Comparison of ENCODE assay signal across 21 cellular contexts in the genomic region with DNA sequence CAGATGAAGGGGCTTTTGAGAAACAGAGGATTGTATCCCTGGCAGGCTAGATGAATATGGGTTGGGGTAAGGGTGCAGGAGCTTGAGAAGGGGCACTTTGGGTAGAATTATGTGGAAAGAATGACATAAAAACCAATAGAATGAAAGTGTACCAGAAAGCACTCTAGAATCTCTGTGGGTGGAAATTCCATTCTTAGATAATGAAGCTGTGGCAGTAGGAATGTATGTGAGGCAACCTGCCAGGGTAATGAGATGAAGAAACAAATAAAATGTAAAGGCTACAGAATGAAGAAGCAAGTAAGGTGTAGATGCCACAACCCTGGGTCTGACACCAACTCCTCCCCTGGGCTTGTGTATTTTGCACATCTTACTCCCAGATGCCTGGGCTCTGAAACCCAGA. TPM values are rescaled to one million over a fixed set of nuclear protein-coding genes. Genes with fewer than 3 reads are reported as not detected.
DNase-seq lines count a peak whose midpoint lies in the region; ATAC-seq and TF ChIP-seq lines count a peak whose summit lies in the region.
"Had no signal": no experiment of that assay in that cellular context is flagged by ENCODE, and none has a peak within 500 bp of the region (broad histone marks: within the 10 kb centered on the region; RNA-seq: fewer than 3 reads in every experiment).

No MANE protein-coding gene starts in this region.

- no peaks in the 10 kb centered on the region for H3K79me2 ChIP-seq in hepatocyte

- intact Hi-C loops in MCF 10A (cut with micrococcal nuclease) (no loop called here), breast epithelium (cut with DNase I; ENCODE audit: low total_unique reads) (no loop called here)
- intact Hi-C loops in activated T-helper 1 cell treated with anti-CD3 and anti-CD28 coated beads, Interleukin-12 subunit alpha, Interleukin-12 subunit beta, Interleukin-2, Interleukin-4 antibody, amounts not matched to agents 30 ng/mL and 10 ng/mL and 1 ng/mL, durations not matched to agents 14 hours and 24 hours and 36 hours (cut with micrococcal nuclease): no loop called here

- no peaks in the 10 kb centered on the region for H3K4me1 ChIP-seq in breast epithelium
- peaks cover 26% of the 10 kb centered on the region for H3K4me1 ChIP-seq in hepatocyte (ENCODE audit: insufficient read depth)

- H3K9me3 ChIP-seq in breast epithelium: no peaks in the 10 kb centered on the region
- no peaks in the 10 kb centered on the region for H3K9me3 ChIP-seq in hepatocyte (ENCODE audit: low read depth)
- H3K9me3 ChIP-seq: A549, body of pancreas, left lung, spleen had no signal

- POLR2A ChIA-PET in MCF 10A (lab: Yijun Ruan, JAX): interaction anchor here (1.5 kb wide), 1 partner anchor 10 kb away, joined by 5 read pairs; no protein-coding TSS in a partner anchor

- no peaks in the 10 kb centered on the region for H3K9me3 Mint-ChIP-seq in MCF 10A (ENCODE audit: unreplicated experiment)
- H3K9me3 Mint-ChIP-seq in activated T-helper 1 cell treated with anti-CD3 and anti-CD28 coated beads, Interleukin-12 subunit alpha, Interleukin-12 subunit beta, Interleukin-2, Interleukin-4 antibody, amounts not matched to agents 30 ng/mL and 10 ng/mL and 1 ng/mL, durations not matched to agents 14 hours and 24 hours and 36 hours: no peaks in the 10 kb centered on the region
- H3K9me3 Mint-ChIP-seq: CD8-positive, alpha-beta memory T cell; stimulated activated effector memory CD8-positive, alpha-beta T cell treated with anti-CD3 and anti-CD28 coated beads, Interleukin-12 subunit alpha, Interleukin-12 subunit beta, amount 100 ng/mL, for 72 hours had no signal

- no peak overlapping the region for H3K27ac Mint-ChIP-seq in MCF 10A (ENCODE audit: low read depth, unreplicated experiment)
- H3K27ac Mint-ChIP-seq in activated T-helper 1 cell treated with anti-CD3 and anti-CD28 coated beads, Interleukin-12 subunit alpha, Interleukin-12 subunit beta, Interleukin-2, Interleukin-4 antibody, amounts not matched to agents 30 ng/mL and 10 ng/mL and 1 ng/mL, durations not matched to agents 14 hours and 24 hours and 36 hours: no peak overlapping the region
- H3K27ac Mint-ChIP-seq: activated CD8-positive, alpha-beta T cell treated with anti-CD3 and anti-CD28 coated beads, Interleukin-2, amount 10 ng/mL, durations not matched to agents 7 days and 5 days; stimulated activated effector memory CD8-positive, alpha-beta T cell treated with anti-CD3 and anti-CD28 coated beads, Interleukin-12 subunit alpha, Interleukin-12 subunit beta, amount 100 ng/mL, for 72 hours had no signal

- H3K36me3 ChIP-seq in breast epithelium: no peaks in the 10 kb centered on the region
- H3K36me3 ChIP-seq in hepatocyte (replicated peaks; ENCODE audit: insufficient read depth, low read depth): no peaks in the 10 kb centered on the region
- H3K36me3 ChIP-seq: left lung, spleen had no signal

- peak; percentile 29 for DNase-seq in MCF 10A (ENCODE audit: unreplicated experiment)
- no peak for DNase-seq in breast epithelium (ENCODE audit: low spot score in 2 of 2)
- peak; percentile 74 for DNase-seq in astrocyte of the spinal cord (ENCODE audit: low read depth, low spot score)
- no peak for DNase-seq in hepatocyte (ENCODE audit: low spot score)
- no peak for DNase-seq in activated T-helper 1 cell treated with anti-CD3 and anti-CD28 coated beads, Interleukin-12 subunit alpha, Interleukin-12 subunit beta, Interleukin-2, Interleukin-4 antibody, amounts not matched to agents 30 ng/mL and 10 ng/mL and 1 ng/mL, durations not matched to agents 14 hours and 24 hours and 36 hours (ENCODE audit: low spot score)
- DNase-seq: activated CD8-positive, alpha-beta T cell treated with anti-CD3 and anti-CD28 coated beads, Interleukin-2, amount 10 ng/mL, durations not matched to agents 7 days and 5 days; body of pancreas; CD8-positive, alpha-beta memory T cell; KG1; left lung; NCI-H1092 treated with DMSO at 0.1 percent for 48 hours; NCI-H2171 treated with DMSO at 0.1 percent for 48 hours; spleen had no signal

- no peak overlapping the region for H3K4me2 ChIP-seq in hepatocyte
- H3K4me2 ChIP-seq: A549 had no signal

- in situ Hi-C loops in astrocyte of the spinal cord (cut with HindIII; ENCODE audit: low sequenced_read_pairs): no loop called here

- H3K36me3 Mint-ChIP-seq in MCF 10A (ENCODE audit: insufficient read depth, unreplicated experiment): no peaks in the 10 kb centered on the region
- no peaks in the 10 kb centered on the region for H3K36me3 Mint-ChIP-seq in activated T-helper 1 cell treated with anti-CD3 and anti-CD28 coated beads, Interleukin-12 subunit alpha, Interleukin-12 subunit beta, Interleukin-2, Interleukin-4 antibody, amounts not matched to agents 30 ng/mL and 10 ng/mL and 1 ng/mL, durations not matched to agents 14 hours and 24 hours and 36 hours (ENCODE audit: low read depth)
- H3K36me3 Mint-ChIP-seq: CD8-positive, alpha-beta memory T cell had no signal

- H2AFZ ChIP-seq in hepatocyte: no peak overlapping the region

- no peaks in the 10 kb centered on the region for H3K27me3 ChIP-seq in breast epithelium
- no peaks in the 10 kb centered on the region for H3K27me3 ChIP-seq in hepatocyte
- H3K27me3 ChIP-seq: body of pancreas, left lung, spleen had no signal

- peaks cover 27% of the 10 kb centered on the region for H3K4me1 Mint-ChIP-seq in MCF 10A (ENCODE audit: insufficient read depth, unreplicated experiment)
- peaks cover 15% of the 10 kb centered on the region for H3K4me1 Mint-ChIP-seq in activated T-helper 1 cell treated with anti-CD3 and anti-CD28 coated beads, Interleukin-12 subunit alpha, Interleukin-12 subunit beta, Interleukin-2, Interleukin-4 antibody, amounts not matched to agents 30 ng/mL and 10 ng/mL and 1 ng/mL, durations not matched to agents 14 hours and 24 hours and 36 hours (ENCODE audit: low read depth)

- BruUV-seq in MCF 10A (replicated peaks; lab: Mats Ljungman, UMichigan): no TSS peak

- H3K27ac ChIP-seq in breast epithelium: no peak overlapping the region
- H3K27ac ChIP-seq in hepatocyte: peak overlapping the region; percentile 29
- H3K27ac ChIP-seq: A549, body of pancreas, left lung, RWPE1, spleen had no signal

- no peak overlapping the region for H3K4me3 Mint-ChIP-seq in MCF 10A (ENCODE audit: unreplicated experiment)
- no peak overlapping the region for H3K4me3 Mint-ChIP-seq in activated T-helper 1 cell treated with anti-CD3 and anti-CD28 coated beads, Interleukin-12 subunit alpha, Interleukin-12 subunit beta, Interleukin-2, Interleukin-4 antibody, amounts not matched to agents 30 ng/mL and 10 ng/mL and 1 ng/mL, durations not matched to agents 14 hours and 24 hours and 36 hours
- H3K4me3 Mint-ChIP-seq: activated CD8-positive, alpha-beta T cell treated with anti-CD3 and anti-CD28 coated beads, Interleukin-2, amount 10 ng/mL, durations not matched to agents 7 days and 5 days; CD8-positive, alpha-beta memory T cell; stimulated activated effector memory CD8-positive, alpha-beta T cell treated with anti-CD3 and anti-CD28 coated beads, Interleukin-12 subunit alpha, Interleukin-12 subunit beta, amount 100 ng/mL, for 72 hours had no signal

- no peak for ATAC-seq in HG03432 (IDR thresholded peaks at IDR 0.05; ENCODE audit: unreplicated experiment)
- ATAC-seq in HG03565 (IDR thresholded peaks at IDR 0.05; ENCODE audit: unreplicated experiment): no peak
- no peak for ATAC-seq in HG02885 (IDR thresholded peaks at IDR 0.05; ENCODE audit: poor library complexity, unreplicated experiment)
- ATAC-seq: A549; activated CD8-positive, alpha-beta T cell treated with anti-CD3 and anti-CD28 coated beads, Interleukin-2, amount 10 ng/mL, durations not matched to agents 7 days and 5 days; body of pancreas; GM12878; left lung; stimulated activated effector memory CD8-positive, alpha-beta T cell treated with anti-CD3 and anti-CD28 coated beads, Interleukin-12 subunit alpha, Interleukin-12 subunit beta, amount 100 ng/mL, for 72 hours had no signal

- no peak overlapping the region for H3K4me3 ChIP-seq in breast epithelium
- no peak overlapping the region for H3K4me3 ChIP-seq in astrocyte of the spinal cord (ENCODE audit: low read depth, low read length)
- H3K4me3 ChIP-seq in hepatocyte: no peak overlapping the region
- H3K4me3 ChIP-seq: A549, body of pancreas, GM12878, left lung, spleen had no signal

- H3K27me3 Mint-ChIP-seq in MCF 10A (ENCODE audit: insufficient read depth, unreplicated experiment): no peaks in the 10 kb centered on the region
- no peaks in the 10 kb centered on the region for H3K27me3 Mint-ChIP-seq in activated T-helper 1 cell treated with anti-CD3 and anti-CD28 coated beads, Interleukin-12 subunit alpha, Interleukin-12 subunit beta, Interleukin-2, Interleukin-4 antibody, amounts not matched to agents 30 ng/mL and 10 ng/mL and 1 ng/mL, durations not matched to agents 14 hours and 24 hours and 36 hours (ENCODE audit: insufficient read depth)

- TF ChIP-seq CTCF in MCF 10A (IDR thresholded peaks at IDR 0.05; ENCODE audit: unreplicated experiment) (no peak), breast epithelium (IDR thresholded peaks at IDR 0.05) (no peak), astrocyte of the spinal cord (IDR thresholded peaks at IDR 0.05; ENCODE audit: low read depth, low read length) (no peak), hepatocyte (IDR thresholded peaks at IDR 0.05; ENCODE audit: poor library complexity) (no peak)

- no peaks in the 10 kb centered on the region for H4K20me1 ChIP-seq in hepatocyte (ENCODE audit: insufficient read depth, poor library complexity, severe bottlenecking)

- no peaks in the 10 kb centered on the region for H3K9me2 ChIP-seq in hepatocyte (replicated peaks; ENCODE audit: insufficient read depth)

- CTCF ChIA-PET in MCF 10A (lab: Yijun Ruan, JAX): interaction anchor here (0.5 to 4.3 kb wide), 3 partner anchors 51 to 397 kb away, joined by 4 to 27 read pairs (median 4); no protein-coding TSS in a partner anchor

- TF ChIP-seq POLR2A in breast epithelium (IDR thresholded peaks at IDR 0.05): no peak

RNA-seq across cellular contexts. Expression of gene NOBOX, which starts 16.8 kb away (rescaled TPM):
- total RNA-seq in MCF 10A (2022): not detected in 2 replicates
- total RNA-seq in breast epithelium: not detected
- total RNA-seq in hepatocyte: 0.07 TPM in 1 of 2 replicates, not detected in the other
- 0.54 TPM in 1 of 2 replicates, not detected in the other for polyA plus RNA-seq in hepatocyte
- total RNA-seq in activated T-helper 1 cell treated with anti-CD3 and anti-CD28 coated beads, Interleukin-12 subunit alpha, Interleukin-12 subunit beta, Interleukin-2, Interleukin-4 antibody, amounts not matched to agents 30 ng/mL and 10 ng/mL and 1 ng/mL, durations not matched to agents 14 hours and 24 hours and 36 hours: not detected in 2 replicates
- total RNA-seq: activated CD8-positive, alpha-beta T cell treated with anti-CD3 and anti-CD28 coated beads, Interleukin-2, amount 10 ng/mL, durations not matched to agents 7 days and 5 days; body of pancreas; CD8-positive, alpha-beta memory T cell; GM12878; left lung; spleen; ureter had no signal
- polyA plus RNA-seq: A549; CD8-positive, alpha-beta memory T cell; GM12878; spleen had no signal

RNA-seq across cellular contexts. Expression of gene ARHGEF5, which starts 31.5 kb away (rescaled TPM):
- total RNA-seq in MCF 10A (2022) (48.2 and 54.7 TPM in 2 replicates), breast epithelium (10 to 100 TPM in 2 of 3 donors, 1 to 10 TPM in 1; 5.9 to 71.7 (median 31.8) TPM), hepatocyte (16.9 and 24.2 TPM in 2 replicates)
- polyA plus RNA-seq in hepatocyte: 22.9 and 23.1 TPM in 2 replicates
- 8.0 and 9.1 TPM in 2 replicates for total RNA-seq in activated T-helper 1 cell treated with anti-CD3 and anti-CD28 coated beads, Interleukin-12 subunit alpha, Interleukin-12 subunit beta, Interleukin-2, Interleukin-4 antibody, amounts not matched to agents 30 ng/mL and 10 ng/mL and 1 ng/mL, durations not matched to agents 14 hours and 24 hours and 36 hours

Comparison
In these comparisons a context has a peak if more than half of its experiments do, and no peak if none do; other contexts are left out.
1. DNase-seq: peak in MCF 10A (single experiment) and astrocyte of the spinal cord (single experiment); none in breast epithelium (0 of 2), hepatocyte (single experiment) and activated T-helper 1 cell treated with anti-CD3 and anti-CD28 coated beads, Interleukin-12 subunit alpha, Interleukin-12 subunit beta, Interleukin-2, Interleukin-4 antibody, amounts not matched to agents 30 ng/mL and 10 ng/mL and 1 ng/mL, durations not matched to agents 14 hours and 24 hours and 36 hours (single experiment).